24 cellular contexts compared by ENCODE assay signal in the genomic region with DNA sequence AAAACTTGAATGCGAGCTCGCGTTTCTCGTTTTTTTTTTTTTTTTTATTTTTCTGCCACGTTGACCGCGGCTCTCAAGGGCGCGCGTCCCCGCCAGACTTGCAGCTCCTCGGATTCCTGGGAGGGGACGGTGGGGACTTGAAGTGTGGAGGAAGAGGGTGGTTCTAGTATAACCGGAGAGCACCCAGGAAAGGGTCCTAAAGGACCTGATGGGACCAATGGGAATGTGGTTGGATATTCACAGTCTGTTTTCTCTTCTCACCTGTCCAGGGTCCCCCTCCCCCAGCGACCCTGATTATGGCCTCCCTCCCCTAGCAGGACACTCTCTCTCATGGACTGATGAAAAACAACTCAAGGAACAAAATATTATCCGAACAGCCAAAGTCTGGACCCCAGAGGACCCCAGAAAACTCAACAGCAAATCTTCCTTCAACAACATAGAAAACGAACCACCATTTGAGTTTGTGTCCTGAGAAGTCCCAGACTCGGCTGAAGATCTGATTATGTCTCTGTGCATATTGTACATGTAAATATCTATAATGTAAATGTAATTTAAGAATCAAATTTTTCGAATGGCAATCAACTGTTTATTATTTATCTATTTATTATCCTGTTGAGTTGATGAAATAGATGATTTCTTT. TPM values are rescaled to one million over a fixed set of nuclear protein-coding genes. Genes with fewer than 3 reads are reported as not detected.
DNase-seq lines count a peak whose midpoint lies in the region; ATAC-seq and TF ChIP-seq lines count a peak whose summit lies in the region.
"Had no signal": no experiment of that assay in that cellular context is flagged by ENCODE, and none has a peak within 500 bp of the region (broad histone marks: within the 10 kb centered on the region; RNA-seq: fewer than 3 reads in every experiment).

No MANE protein-coding gene starts in this region.

- no peak overlapping the region for H3K27ac Mint-ChIP-seq in activated naive CD8-positive, alpha-beta T cell
- no peak overlapping the region for H3K27ac Mint-ChIP-seq in activated naive CD8-positive, alpha-beta T cell treated with anti-CD3 and anti-CD28 coated beads for 36 hours
- H3K27ac Mint-ChIP-seq in IgD-negative memory B cell = peak overlapping the region in 2 of 3 donors; percentile 39 to 64
- H3K27ac Mint-ChIP-seq in endothelial cell (ENCODE audit: unreplicated experiment) = peak overlapping the region; percentile 40
- peak overlapping the region; percentile 87 for H3K27ac Mint-ChIP-seq in stimulated activated naive B cell treated with anti-CD40 and anti-IgM and Interleukin-4, amounts not matched to agents 10 μg/mL and 1 μg/mL and 100 μg/mL, for 72 hours
- H3K27ac Mint-ChIP-seq in effector memory CD8-positive, alpha-beta T cell = no peak overlapping the region
- H3K27ac Mint-ChIP-seq: T-cell had no signal

- ATAC-seq in stimulated activated naive B cell treated with anti-CD40 and anti-IgM and Interleukin-4, amounts not matched to agents 10 μg/mL and 1 μg/mL and 100 μg/mL, for 72 hours (replicated peaks) = no peak
- ATAC-seq in GM18505 (IDR thresholded peaks at IDR 0.05; ENCODE audit: unreplicated experiment) = no peak
- ATAC-seq in effector memory CD8-positive, alpha-beta T cell (replicated peaks) = no peak
- ATAC-seq: T-cell had no signal

- H3K4me1 Mint-ChIP-seq in activated naive CD8-positive, alpha-beta T cell (ENCODE audit: low read depth) = peaks cover 16% of the 10 kb centered on the region
- peaks cover 7% of the 10 kb centered on the region for H3K4me1 Mint-ChIP-seq in activated naive CD8-positive, alpha-beta T cell treated with anti-CD3 and anti-CD28 coated beads for 36 hours
- peaks cover 0 to 3% (median 1%) of the 10 kb centered on the region in 3 donors for H3K4me1 Mint-ChIP-seq in IgD-negative memory B cell
- peaks cover 16% of the 10 kb centered on the region for H3K4me1 Mint-ChIP-seq in endothelial cell (ENCODE audit: unreplicated experiment)
- peaks cover 1 to 10% of the 10 kb centered on the region in 2 donors for H3K4me1 Mint-ChIP-seq in stimulated activated naive B cell treated with anti-CD40 and anti-IgM and Interleukin-4, amounts not matched to agents 10 μg/mL and 1 μg/mL and 100 μg/mL, for 72 hours
- H3K4me1 Mint-ChIP-seq in effector memory CD8-positive, alpha-beta T cell (ENCODE audit: low read depth in 2 of 2) = peaks cover 0 to 1% of the 10 kb centered on the region in 2 donors

- H3K27me3 Mint-ChIP-seq in activated naive CD8-positive, alpha-beta T cell = peaks cover 43% of the 10 kb centered on the region
- H3K27me3 Mint-ChIP-seq in activated naive CD8-positive, alpha-beta T cell treated with anti-CD3 and anti-CD28 coated beads for 36 hours = peaks cover 87% of the 10 kb centered on the region
- H3K27me3 Mint-ChIP-seq in IgD-negative memory B cell (peaks cover 60% of the 10 kb centered on the region), endothelial cell (ENCODE audit: unreplicated experiment) (peaks cover 39% of the 10 kb centered on the region)
- H3K27me3 Mint-ChIP-seq in stimulated activated naive B cell treated with anti-CD40 and anti-IgM and Interleukin-4, amounts not matched to agents 10 μg/mL and 1 μg/mL and 100 μg/mL, for 72 hours = peaks cover 62 to 83% of the 10 kb centered on the region in 2 donors
- H3K27me3 Mint-ChIP-seq in effector memory CD8-positive, alpha-beta T cell = peaks cover 75 to 83% of the 10 kb centered on the region in 2 donors

- no peaks in the 10 kb centered on the region for H3K9me3 Mint-ChIP-seq in activated naive CD8-positive, alpha-beta T cell (ENCODE audit: low read depth)
- no peaks in the 10 kb centered on the region for H3K9me3 Mint-ChIP-seq in activated naive CD8-positive, alpha-beta T cell treated with anti-CD3 and anti-CD28 coated beads for 36 hours
- H3K9me3 Mint-ChIP-seq in IgD-negative memory B cell = no peaks in the 10 kb centered on the region
- H3K9me3 Mint-ChIP-seq in endothelial cell (ENCODE audit: unreplicated experiment) = no peaks in the 10 kb centered on the region
- no peaks in the 10 kb centered on the region for H3K9me3 Mint-ChIP-seq in stimulated activated naive B cell treated with anti-CD40 and anti-IgM and Interleukin-4, amounts not matched to agents 10 μg/mL and 1 μg/mL and 100 μg/mL, for 72 hours
- no peaks in the 10 kb centered on the region for H3K9me3 Mint-ChIP-seq in effector memory CD8-positive, alpha-beta T cell
- H3K9me3 Mint-ChIP-seq: T-cell had no signal

- no peak for TF ChIP-seq CTCF in endothelial cell (IDR thresholded peaks at IDR 0.05; ENCODE audit: unreplicated experiment)

- peak overlapping the region; percentile 45 for H3K4me3 Mint-ChIP-seq in activated naive CD8-positive, alpha-beta T cell
- H3K4me3 Mint-ChIP-seq in activated naive CD8-positive, alpha-beta T cell treated with anti-CD3 and anti-CD28 coated beads for 36 hours = no peak overlapping the region
- H3K4me3 Mint-ChIP-seq in IgD-negative memory B cell (peak overlapping the region in 2 of 4 donors; percentile 1 to 22), endothelial cell (ENCODE audit: unreplicated experiment) (peak overlapping the region; percentile 64)
- peak overlapping the region in 1 of 2 donors; percentile 65 for H3K4me3 Mint-ChIP-seq in stimulated activated naive B cell treated with anti-CD40 and anti-IgM and Interleukin-4, amounts not matched to agents 10 μg/mL and 1 μg/mL and 100 μg/mL, for 72 hours
- H3K4me3 Mint-ChIP-seq in effector memory CD8-positive, alpha-beta T cell = no peak overlapping the region

- TF ChIP-seq POLR2A in GM18505 (IDR thresholded peaks at IDR 0.05; ENCODE audit: borderline replicate concordance, extremely low read depth, insufficient read depth, insufficient read length) = no peak

- no peak for DNase-seq in activated naive CD8-positive, alpha-beta T cell treated with anti-CD3 and anti-CD28 coated beads for 36 hours
- no peak for DNase-seq in endothelial cell (ENCODE audit: low spot score)
- no peak for DNase-seq in stimulated activated naive B cell treated with anti-CD40 and anti-IgM and Interleukin-4, amounts not matched to agents 10 μg/mL and 1 μg/mL and 100 μg/mL, for 72 hours
- no peak for DNase-seq in effector memory CD8-positive, alpha-beta T cell
- DNase-seq: activated CD4-positive, alpha-beta T cell treated with anti-CD3 and anti-CD28 coated beads for 48 hours; activated naive CD4-positive, alpha-beta T cell treated with Interleukin-2 at 50 U/mL for 16 hours; anterior cingulate cortex; Calu3; central memory CD4-positive, alpha-beta T cell; dermis blood vessel endothelial cell; IMR-90; NCI-H1436; Peyer's patch; stimulated activated CD4-positive, alpha-beta T cell treated with anti-CD3 and anti-CD28 coated beads, Interleukin-15, amount 100 ng/mL, for 24 hours; stomach; T-cell; tibial artery had no signal

- H3K36me3 Mint-ChIP-seq in activated naive CD8-positive, alpha-beta T cell = no peaks in the 10 kb centered on the region
- H3K36me3 Mint-ChIP-seq in activated naive CD8-positive, alpha-beta T cell treated with anti-CD3 and anti-CD28 coated beads for 36 hours = no peaks in the 10 kb centered on the region
- H3K36me3 Mint-ChIP-seq in IgD-negative memory B cell (no peaks in the 10 kb centered on the region), endothelial cell (ENCODE audit: low read depth, unreplicated experiment) (peaks cover 4% of the 10 kb centered on the region)
- H3K36me3 Mint-ChIP-seq in stimulated activated naive B cell treated with anti-CD40 and anti-IgM and Interleukin-4, amounts not matched to agents 10 μg/mL and 1 μg/mL and 100 μg/mL, for 72 hours = peaks cover 0 to 4% of the 10 kb centered on the region in 2 donors
- H3K36me3 Mint-ChIP-seq in effector memory CD8-positive, alpha-beta T cell (ENCODE audit: insufficient read depth) = no peaks in the 10 kb centered on the region
- H3K36me3 Mint-ChIP-seq: T-cell had no signal

RNA-seq across cellular contexts. Expression of a gene that starts 1.4 kb away (rescaled TPM):
- total RNA-seq in activated naive CD8-positive, alpha-beta T cell treated with anti-CD3 and anti-CD28 coated beads for 36 hours = not detected
- not detected for polyA plus RNA-seq in IgD-negative memory B cell
- total RNA-seq in endothelial cell (ENCODE audit: unreplicated experiment) = not detected
- total RNA-seq: Calu3, dermis blood vessel endothelial cell, glomerular endothelial cell, IMR-90, lower leg skin, mononuclear cell, Peyer's patch, T-cell had no signal
- polyA plus RNA-seq: IMR-90, keratinocyte had no signal

Comparison
In these comparisons a context has a peak if more than half of its experiments do, and no peak if none do; other contexts are left out.
1. H3K4me3 Mint-ChIP-seq: peak in activated naive CD8-positive, alpha-beta T cell (single experiment) and endothelial cell (single experiment); none in activated naive CD8-positive, alpha-beta T cell treated with anti-CD3 and anti-CD28 coated beads for 36 hours (single experiment) and effector memory CD8-positive, alpha-beta T cell (0 of 2).
2. H3K27ac Mint-ChIP-seq: peak in IgD-negative memory B cell (2 of 3), endothelial cell (single experiment) and stimulated activated naive B cell treated with anti-CD40 and anti-IgM and Interleukin-4, amounts not matched to agents 10 μg/mL and 1 μg/mL and 100 μg/mL, for 72 hours (single experiment); none in activated naive CD8-positive, alpha-beta T cell (single experiment), activated naive CD8-positive, alpha-beta T cell treated with anti-CD3 and anti-CD28 coated beads for 36 hours (single experiment) and effector memory CD8-positive, alpha-beta T cell (0 of 2).